In the genomic region with DNA sequence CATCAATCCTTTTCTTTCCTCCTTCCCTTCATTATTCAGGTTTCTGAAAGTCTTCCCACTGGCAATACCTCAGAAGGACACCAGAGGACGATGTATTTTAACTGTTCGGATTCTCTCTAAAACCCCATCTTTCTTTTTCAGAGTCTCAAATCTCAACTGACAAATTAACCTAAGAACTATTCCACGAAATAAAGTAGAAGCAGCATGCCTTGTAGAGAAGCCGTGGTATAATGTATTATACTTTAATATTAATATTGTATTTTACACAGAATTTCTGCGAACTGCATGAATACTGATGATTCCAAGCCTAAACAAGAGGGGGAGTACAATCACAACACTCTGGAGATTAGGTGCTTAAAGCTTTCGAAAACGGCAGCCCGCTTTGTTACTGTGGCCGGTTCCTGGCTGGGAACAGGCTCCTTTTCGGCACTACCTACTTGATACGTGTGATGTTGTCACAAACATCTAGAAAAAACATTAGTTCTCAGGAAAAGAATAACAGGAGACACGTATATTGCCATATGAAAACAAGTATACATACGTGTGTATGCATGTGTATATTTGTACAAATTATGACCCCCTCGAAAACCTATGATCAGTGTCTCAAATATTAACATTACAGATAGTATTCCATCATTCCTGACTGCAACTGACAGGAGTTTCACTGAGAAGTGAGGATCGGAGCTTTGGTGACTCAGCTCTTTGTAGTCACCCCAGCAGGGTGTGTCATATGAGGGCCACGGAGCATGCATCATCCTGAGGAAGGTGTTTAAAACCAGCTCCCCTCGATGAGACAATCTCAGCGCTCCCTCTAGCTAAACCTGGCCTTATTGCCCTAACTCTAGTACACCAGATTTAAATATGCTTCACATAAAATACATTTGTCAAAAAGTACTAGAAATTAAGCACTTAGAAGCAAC, we compare ENCODE assay signal across 8 cellular contexts.
A peak's percentile ranks its signal among the peaks of the same experiment; 100 is the strongest.
DNase-seq lines count a peak whose midpoint lies in the region; ATAC-seq lines count a peak whose summit lies in the region.

No MANE protein-coding gene starts in this region.

- intact Hi-C loops in left ventricle myocardium superior (cut with micrococcal nuclease): loop anchor here (5.0 kb wide), 1 partner anchor 348 kb away; no protein-coding TSS in a partner anchor

- ATAC-seq in GM18502 (IDR thresholded peaks at IDR 0.05; ENCODE audit: poor library complexity, unreplicated experiment): peak; percentile 75
- peak; percentile 68 for ATAC-seq in HG03280 (IDR thresholded peaks at IDR 0.05; ENCODE audit: unreplicated experiment)
- ATAC-seq in left ventricle myocardium superior: peak; percentile 88

- DNase-seq in Ammon's horn (ENCODE audit: low spot score) (peak; percentile 46), NCI-H69 (lab: John Stamatoyannopoulos, UW) (peak; percentile 69), amniotic stem cell (lab: John Stamatoyannopoulos, UW) (peak; percentile 91), left ventricle myocardium superior (peak; percentile 31), retina (peak; percentile 67)
- DNase-seq in stimulated activated naive CD4-positive, alpha-beta T cell treated with Interleukin-2 at 50 U/mL for 16 hours (lab: John Stamatoyannopoulos, UW): no peak
